In genomic region chr1:28779751-28780150, GRCh38 we compare ENCODE assay signal across 31 cellular contexts. TPM values are rescaled to one million over a fixed set of nuclear protein-coding genes. Genes with fewer than 3 reads are reported as not detected.
"Had no signal": no experiment of that assay in that cellular context is flagged by ENCODE, and none has a peak within 500 bp of the region (broad histone marks: within the 10 kb centered on the region; RNA-seq: fewer than 3 reads in every experiment).

No MANE protein-coding gene starts in this region.

- H3K4me1 ChIP-seq: colonic mucosa had no signal

- H3K27me3 ChIP-seq: body of pancreas, colonic mucosa, dorsolateral prefrontal cortex, gastroesophageal sphincter, suprapubic skin, tibial artery had no signal

- H3K9me3 Mint-ChIP-seq: activated CD4-positive, alpha-beta memory T cell treated with anti-CD3 and anti-CD28 coated beads, Interleukin-2, amount 10 ng/mL, durations not matched to agents 7 days and 5 days; activated CD4-positive, alpha-beta T cell treated with anti-CD3 and anti-CD28 coated beads, Interleukin-2, amount 10 ng/mL, durations not matched to agents 7 days and 5 days; activated naive CD8-positive, alpha-beta T cell treated with anti-CD3 and anti-CD28 coated beads, Interleukin-2, amount 50 U/mL, for 24 hours; activated T-cell treated with anti-CD3 and anti-CD28 coated beads, Interleukin-2, amount 50 U/mL, for 24 hours; mesothelial cell of epicardium; naive thymus-derived CD4-positive, alpha-beta T cell; WTC11 had no signal

- ATAC-seq: activated naive CD8-positive, alpha-beta T cell treated with anti-CD3 and anti-CD28 coated beads, Interleukin-2, amount 50 U/mL, for 24 hours; body of pancreas; gastroesophageal sphincter; naive thymus-derived CD4-positive, alpha-beta T cell; psoas muscle; T-helper 17 cell; WTC11 had no signal

- H3K27me3 Mint-ChIP-seq: activated naive CD8-positive, alpha-beta T cell treated with anti-CD3 and anti-CD28 coated beads, Interleukin-2, amount 50 U/mL, for 24 hours; activated T-cell treated with anti-CD3 and anti-CD28 coated beads, Interleukin-2, amount 50 U/mL, for 24 hours had no signal

- H3K27ac Mint-ChIP-seq: activated CD4-positive, alpha-beta memory T cell treated with anti-CD3 and anti-CD28 coated beads, Interleukin-2, amount 10 ng/mL, durations not matched to agents 7 days and 5 days; activated CD4-positive, alpha-beta T cell treated with anti-CD3 and anti-CD28 coated beads, Interleukin-2, amount 10 ng/mL, durations not matched to agents 7 days and 5 days; activated naive CD8-positive, alpha-beta T cell treated with anti-CD3 and anti-CD28 coated beads, Interleukin-2, amount 50 U/mL, for 24 hours; mesothelial cell of epicardium; T-helper 17 cell had no signal

- H3K4me3 ChIP-seq: body of pancreas, colonic mucosa, dorsolateral prefrontal cortex, gastroesophageal sphincter, psoas muscle, suprapubic skin, tibial artery had no signal

- H3K36me3 Mint-ChIP-seq: WTC11 had no signal

- FAIRE-seq: kidney had no signal

- H3K36me3 ChIP-seq: colonic mucosa, gastroesophageal sphincter, suprapubic skin, tibial artery had no signal

- H3K27ac ChIP-seq: body of pancreas, colonic mucosa, dorsolateral prefrontal cortex, gastroesophageal sphincter, parathyroid adenoma, psoas muscle, suprapubic skin, tibial artery had no signal

- H3K79me2 ChIP-seq: parathyroid adenoma had no signal

- H3K4me3 Mint-ChIP-seq: activated CD4-positive, alpha-beta memory T cell treated with anti-CD3 and anti-CD28 coated beads, Interleukin-2, amount 10 ng/mL, durations not matched to agents 7 days and 5 days; activated CD4-positive, alpha-beta T cell treated with anti-CD3 and anti-CD28 coated beads, Interleukin-2, amount 10 ng/mL, durations not matched to agents 7 days and 5 days; activated naive CD8-positive, alpha-beta T cell treated with anti-CD3 and anti-CD28 coated beads, Interleukin-2, amount 50 U/mL, for 24 hours; activated T-cell treated with anti-CD3 and anti-CD28 coated beads, Interleukin-2, amount 50 U/mL, for 24 hours; mesothelial cell of epicardium; WTC11 had no signal

- H3K9me3 ChIP-seq: body of pancreas, colonic mucosa, gastroesophageal sphincter, psoas muscle, suprapubic skin, tibial artery had no signal

- H2AFZ ChIP-seq: parathyroid adenoma had no signal

- DNase-seq: activated CD4-positive, alpha-beta memory T cell treated with anti-CD3 and anti-CD28 coated beads, Interleukin-2, amount 10 ng/mL, durations not matched to agents 7 days and 5 days; activated CD4-positive, alpha-beta T cell treated with anti-CD3 and anti-CD28 coated beads for 1 hour; activated CD4-positive, alpha-beta T cell treated with anti-CD3 and anti-CD28 coated beads, Interleukin-2, amount 10 ng/mL, durations not matched to agents 7 days and 5 days; activated CD8-positive, alpha-beta memory T cell treated with anti-CD3 and anti-CD28 coated beads, Interleukin-2, amount 50 U/mL, for 48 hours; activated gamma-delta T cell; activated naive CD4-positive, alpha-beta T cell treated with anti-CD3 and anti-CD28 coated beads, Interleukin-2, amount 50 U/mL, for 16 hours; activated naive CD8-positive, alpha-beta T cell treated with anti-CD3 and anti-CD28 coated beads, Interleukin-2, amount 50 U/mL, for 24 hours; activated T-cell treated with anti-CD3 and anti-CD28 coated beads, Interleukin-2, amount 50 U/mL, for 24 hours; anterior cingulate cortex; body of pancreas; colonic mucosa; dorsolateral prefrontal cortex; effector memory CD4-positive, alpha-beta T cell; erythroblast; head of caudate nucleus; hippocampal formation; kidney; naive thymus-derived CD4-positive, alpha-beta T cell; nucleus accumbens; psoas muscle; stimulated activated naive CD4-positive, alpha-beta T cell; T-helper 17 cell; T1000 had no signal

- H3K9ac ChIP-seq: parathyroid adenoma had no signal

RNA-seq across cellular contexts. Expression of gene OPRD1, which starts 32.2 kb away (rescaled TPM):
- total RNA-seq: activated CD4-positive, alpha-beta memory T cell treated with anti-CD3 and anti-CD28 coated beads, Interleukin-2, amount 10 ng/mL, durations not matched to agents 7 days and 5 days; activated CD4-positive, alpha-beta T cell treated with anti-CD3 and anti-CD28 coated beads, Interleukin-2, amount 10 ng/mL, durations not matched to agents 7 days and 5 days; kidney; lower leg skin; naive thymus-derived CD4-positive, alpha-beta T cell; suprapubic skin; T-helper 17 cell had no signal
- polyA plus RNA-seq: naive thymus-derived CD4-positive, alpha-beta T cell; urinary bladder had no signal
